ENCODE assay signal across 38 cellular contexts in genomic region chr19:3862826-3863500, GRCh38. TPM values are rescaled to one million over a fixed set of nuclear protein-coding genes. Genes with fewer than 3 reads are reported as not detected.
"Had no signal": no experiment of that assay in that cellular context is flagged by ENCODE, and none has a peak within 500 bp of the region (broad histone marks: within the 10 kb centered on the region; RNA-seq: fewer than 3 reads in every experiment).

No MANE protein-coding gene starts in this region.

- ATAC-seq: activated CD8-positive, alpha-beta memory T cell treated with anti-CD3 and anti-CD28 coated beads, Interleukin-2, amount 10 ng/mL, durations not matched to agents 7 days and 5 days; activated naive CD8-positive, alpha-beta T cell treated with anti-CD3 and anti-CD28 coated beads, Interleukin-2, amount 50 U/mL, for 24 hours; Right ventricle myocardium inferior had no signal

- H3K4me2 ChIP-seq: PC-9 had no signal

- H2AFZ ChIP-seq: PC-9 had no signal

- H3K27ac Mint-ChIP-seq: activated CD4-positive, alpha-beta memory T cell treated with anti-CD3 and anti-CD28 coated beads, Interleukin-2, amount 10 ng/mL, durations not matched to agents 7 days and 5 days; activated CD8-positive, alpha-beta memory T cell treated with anti-CD3 and anti-CD28 coated beads, Interleukin-2, amount 10 ng/mL, durations not matched to agents 7 days and 5 days; activated naive CD4-positive, alpha-beta T cell treated with anti-CD3 and anti-CD28 coated beads, Interleukin-2, amount 10 ng/mL, durations not matched to agents 7 days and 5 days; activated naive CD8-positive, alpha-beta T cell; activated naive CD8-positive, alpha-beta T cell treated with anti-CD3 and anti-CD28 coated beads, Interleukin-2, amount 50 U/mL, for 24 hours; brain had no signal

- H3K27me3 ChIP-seq: MG63 had no signal

- H3K9me3 ChIP-seq: MG63 had no signal

- H3K4me3 Mint-ChIP-seq: activated CD4-positive, alpha-beta memory T cell treated with anti-CD3 and anti-CD28 coated beads, Interleukin-2, amount 10 ng/mL, durations not matched to agents 7 days and 5 days; activated CD8-positive, alpha-beta memory T cell treated with anti-CD3 and anti-CD28 coated beads, Interleukin-2, amount 10 ng/mL, durations not matched to agents 7 days and 5 days; activated naive CD4-positive, alpha-beta T cell treated with anti-CD3 and anti-CD28 coated beads, Interleukin-2, amount 10 ng/mL, durations not matched to agents 7 days and 5 days; activated naive CD8-positive, alpha-beta T cell; activated naive CD8-positive, alpha-beta T cell treated with anti-CD3 and anti-CD28 coated beads, Interleukin-2, amount 50 U/mL, for 24 hours; brain had no signal

- DNase-seq: activated CD4-positive, alpha-beta memory T cell treated with anti-CD3 and anti-CD28 coated beads, Interleukin-2, amount 10 ng/mL, durations not matched to agents 7 days and 5 days; activated CD4-positive, alpha-beta T cell treated with anti-CD3 and anti-CD28 coated beads for 1 hour; activated CD4-positive, alpha-beta T cell treated with anti-CD3 and anti-CD28 coated beads for 48 hours; activated CD4-positive, CD25-positive, alpha-beta regulatory T cell; activated CD8-positive, alpha-beta memory T cell treated with anti-CD3 and anti-CD28 coated beads for 24 hours; activated CD8-positive, alpha-beta memory T cell treated with anti-CD3 and anti-CD28 coated beads, Interleukin-2, amount 10 ng/mL, durations not matched to agents 7 days and 5 days; activated CD8-positive, alpha-beta memory T cell treated with anti-CD3 and anti-CD28 coated beads, Interleukin-2, amount 50 U/mL, for 48 hours; activated effector memory CD4-positive, alpha-beta T cell treated with Interleukin-2 at 50 U/mL for 16 hours; activated naive CD4-positive, alpha-beta T cell treated with anti-CD3 and anti-CD28 coated beads, Interleukin-2, amount 10 ng/mL, durations not matched to agents 7 days and 5 days; activated naive CD8-positive, alpha-beta T cell treated with anti-CD3 and anti-CD28 coated beads, Interleukin-2, amount 50 U/mL, for 24 hours; activated T-cell treated with anti-CD3 and anti-CD28 coated beads, Interleukin-2, amount 50 U/mL, for 48 hours; anterior cingulate cortex; caudate nucleus; cerebellar nuclear complex; Kasumi-1; MG63; NCI-H1092; NCI-H1436 treated with DMSO at 0.1 percent for 48 hours; NCI-H1694 treated with DMSO at 0.1 percent for 48 hours; NCI-H2029; NCI-H345; NCI-H524 treated with DMSO at 0.1 percent for 48 hours; NK-92 treated with Interleukin-12 subunit alpha and Interleukin-12 subunit beta, amount 100 ng/mL, for 24 hours; PC-9; SIG-M5; SW 1271; T-helper 1 cell; T-helper 2 cell; T-helper 9 cell had no signal

- H3K36me3 Mint-ChIP-seq: activated CD8-positive, alpha-beta memory T cell treated with anti-CD3 and anti-CD28 coated beads, Interleukin-2, amount 10 ng/mL, durations not matched to agents 7 days and 5 days; activated naive CD4-positive, alpha-beta T cell treated with anti-CD3 and anti-CD28 coated beads, Interleukin-2, amount 10 ng/mL, durations not matched to agents 7 days and 5 days; activated naive CD8-positive, alpha-beta T cell had no signal

- H3K4me1 Mint-ChIP-seq: activated CD4-positive, alpha-beta memory T cell treated with anti-CD3 and anti-CD28 coated beads, Interleukin-2, amount 10 ng/mL, durations not matched to agents 7 days and 5 days; activated CD8-positive, alpha-beta memory T cell treated with anti-CD3 and anti-CD28 coated beads, Interleukin-2, amount 10 ng/mL, durations not matched to agents 7 days and 5 days; activated naive CD4-positive, alpha-beta T cell treated with anti-CD3 and anti-CD28 coated beads, Interleukin-2, amount 10 ng/mL, durations not matched to agents 7 days and 5 days; activated naive CD8-positive, alpha-beta T cell treated with anti-CD3 and anti-CD28 coated beads, Interleukin-2, amount 50 U/mL, for 24 hours had no signal

- H3K36me3 ChIP-seq: MG63 had no signal

- H3K27ac ChIP-seq: PC-9, RWPE1, VCaP had no signal

- H3K4me3 ChIP-seq: MG63, PC-9 had no signal

- FAIRE-seq: bronchial epithelial cell, RCC 7860 had no signal

- H3K9me3 Mint-ChIP-seq: activated CD4-positive, alpha-beta memory T cell treated with anti-CD3 and anti-CD28 coated beads, Interleukin-2, amount 10 ng/mL, durations not matched to agents 7 days and 5 days; activated naive CD4-positive, alpha-beta T cell treated with anti-CD3 and anti-CD28 coated beads, Interleukin-2, amount 10 ng/mL, durations not matched to agents 7 days and 5 days; activated naive CD8-positive, alpha-beta T cell treated with anti-CD3 and anti-CD28 coated beads, Interleukin-2, amount 50 U/mL, for 24 hours had no signal

RNA-seq across cellular contexts. Expression of gene ZFR2, which starts 5.9 kb away (rescaled TPM):
- total RNA-seq: bronchial epithelial cell, NCI-H460, OCI-LY7, PC-9, Right ventricle myocardium inferior had no signal

RNA-seq across cellular contexts. Expression of gene ATCAY, which starts 17.5 kb away (rescaled TPM):
- total RNA-seq: activated CD4-positive, alpha-beta memory T cell treated with anti-CD3 and anti-CD28 coated beads, Interleukin-2, amount 10 ng/mL, durations not matched to agents 7 days and 5 days; activated CD8-positive, alpha-beta memory T cell treated with anti-CD3 and anti-CD28 coated beads, Interleukin-2, amount 10 ng/mL, durations not matched to agents 7 days and 5 days; bronchial epithelial cell; NCI-H460; OCI-LY7; PC-9; Right ventricle myocardium inferior had no signal
